Comparison of ENCODE assay signal across 15 cellular contexts in genomic region chr5:173642895-173643481, GRCh38.
"Had no signal": no experiment of that assay in that cellular context is flagged by ENCODE, and none has a peak within 500 bp of the region (broad histone marks: within the 10 kb centered on the region; RNA-seq: fewer than 3 reads in every experiment).

No MANE protein-coding gene starts in this region.

- H3K36me3 ChIP-seq: colonic mucosa, left lung, ovary, tibial artery, vagina had no signal

- H3K36me3 Mint-ChIP-seq: memory B cell had no signal

- H3K27me3 Mint-ChIP-seq: memory B cell had no signal

- H3K9me3 ChIP-seq: colonic mucosa, left lung, ovary, tibial artery, vagina had no signal

- H3K4me1 ChIP-seq: colonic mucosa, left lung, tibial artery, vagina had no signal

- H3K27ac Mint-ChIP-seq: activated CD4-positive, alpha-beta memory T cell treated with anti-CD3 and anti-CD28 coated beads, Interleukin-2, amount 10 ng/mL, durations not matched to agents 7 days and 5 days; activated CD4-positive, alpha-beta T cell treated with anti-CD3 and anti-CD28 coated beads for 36 hours; activated naive CD4-positive, alpha-beta T cell treated with anti-CD3 and anti-CD28 coated beads for 36 hours; T-helper 2 cell treated with Interferon-gamma antibody and Interleukin-4, amounts not matched to agents 5 μg/mL and 100 μg/mL, for 36 hours had no signal

- H3K27ac ChIP-seq: colonic mucosa, left lung, ovary, tibial artery, vagina had no signal

- ATAC-seq: activated CD4-positive, alpha-beta T cell treated with anti-CD3 and anti-CD28 coated beads for 36 hours had no signal

- H3K4me3 Mint-ChIP-seq: activated CD4-positive, alpha-beta memory T cell treated with anti-CD3 and anti-CD28 coated beads, Interleukin-2, amount 10 ng/mL, durations not matched to agents 7 days and 5 days; activated CD4-positive, alpha-beta T cell treated with anti-CD3 and anti-CD28 coated beads for 36 hours; activated naive CD4-positive, alpha-beta T cell treated with anti-CD3 and anti-CD28 coated beads for 36 hours; memory B cell; nephron progenitor cell; T-helper 2 cell treated with Interferon-gamma antibody and Interleukin-4, amounts not matched to agents 5 μg/mL and 100 μg/mL, for 36 hours had no signal

- H3K9me3 Mint-ChIP-seq: activated CD4-positive, alpha-beta memory T cell treated with anti-CD3 and anti-CD28 coated beads, Interleukin-2, amount 10 ng/mL, durations not matched to agents 7 days and 5 days; activated naive CD4-positive, alpha-beta T cell treated with anti-CD3 and anti-CD28 coated beads for 36 hours; memory B cell; nephron progenitor cell; T-helper 2 cell treated with Interferon-gamma antibody and Interleukin-4, amounts not matched to agents 5 μg/mL and 100 μg/mL, for 36 hours had no signal

- H3K27me3 ChIP-seq: colonic mucosa, left lung, ovary, vagina had no signal

- H3K4me1 Mint-ChIP-seq: activated CD4-positive, alpha-beta memory T cell treated with anti-CD3 and anti-CD28 coated beads, Interleukin-2, amount 10 ng/mL, durations not matched to agents 7 days and 5 days; activated CD4-positive, alpha-beta T cell treated with anti-CD3 and anti-CD28 coated beads for 36 hours had no signal

- H3K4me3 ChIP-seq: colonic mucosa, left lung, ovary, tibial artery, vagina had no signal

- DNase-seq: activated CD4-positive, alpha-beta memory T cell treated with anti-CD3 and anti-CD28 coated beads, Interleukin-2, amount 10 ng/mL, durations not matched to agents 7 days and 5 days; activated CD4-positive, alpha-beta T cell treated with anti-CD3 and anti-CD28 coated beads for 36 hours; activated CD8-positive, alpha-beta memory T cell treated with anti-CD3 and anti-CD28 coated beads, Interleukin-2, amount 50 U/mL, for 48 hours; activated naive CD4-positive, alpha-beta T cell treated with anti-CD3 and anti-CD28 coated beads for 36 hours; colonic mucosa; foreskin melanocyte; nephron progenitor cell; ovary; stimulated activated CD4-positive, alpha-beta T cell treated with anti-CD3 and anti-CD28 coated beads, Interleukin-15, amount 100 ng/mL, for 24 hours; stimulated activated CD4-positive, alpha-beta T cell treated with anti-CD3 and anti-CD28 coated beads, Interleukin-4, amount 100 ng/mL, for 4 hours; tibial artery had no signal
